In the genomic region with DNA sequence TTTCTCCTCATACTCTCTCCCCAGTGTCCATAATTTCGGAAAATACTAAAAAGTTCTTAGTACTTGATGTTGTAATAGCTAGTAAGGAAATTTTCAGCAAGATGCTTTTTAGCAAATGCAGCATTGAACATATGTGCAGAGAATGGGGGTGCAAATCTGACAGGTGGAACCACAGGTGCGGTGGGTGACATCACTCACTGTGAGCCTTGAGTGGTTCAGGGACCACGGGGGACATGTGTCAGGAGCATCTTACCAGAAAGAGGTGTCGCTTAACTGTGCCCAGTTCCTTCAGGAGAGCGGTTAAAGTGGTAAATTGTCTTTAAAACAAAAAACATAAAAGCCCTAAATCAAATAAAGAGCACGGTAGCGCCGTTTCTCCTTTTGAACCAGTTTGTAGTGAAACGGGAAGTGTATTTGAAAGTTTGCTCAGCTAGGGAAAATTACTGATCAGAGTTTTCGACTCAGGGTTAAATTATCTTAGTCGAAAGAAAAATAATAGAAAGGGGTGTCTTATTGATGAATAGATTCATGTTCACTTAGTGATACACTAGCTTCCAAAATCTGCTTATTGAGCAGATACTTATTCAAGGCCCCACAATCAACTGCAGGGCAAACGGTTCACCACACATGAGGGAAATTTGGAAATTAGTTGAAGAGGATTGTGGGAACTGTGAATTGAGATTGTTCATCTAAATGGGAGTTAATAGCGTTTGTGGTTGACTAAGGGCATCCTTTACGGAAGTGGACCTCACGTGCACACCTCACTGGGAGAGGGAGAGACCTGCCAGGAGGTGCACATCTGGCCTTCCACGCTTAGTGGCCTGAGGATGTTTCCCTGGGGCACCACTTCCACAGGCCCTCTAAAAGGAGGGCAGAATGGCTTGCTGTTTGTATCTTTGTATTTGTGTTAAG, we compare ENCODE assay signal across 11 cellular contexts. TPM values are rescaled to one million over a fixed set of nuclear protein-coding genes. Genes with fewer than 3 reads are reported as not detected.
DNase-seq lines count a peak whose midpoint lies in the region; ATAC-seq and TF ChIP-seq lines count a peak whose summit lies in the region.
"Had no signal": no experiment of that assay in that cellular context is flagged by ENCODE, and none has a peak within 500 bp of the region (broad histone marks: within the 10 kb centered on the region; RNA-seq: fewer than 3 reads in every experiment).

No MANE protein-coding gene starts in this region.

- TF ChIP-seq EP300 in ovary (IDR thresholded peaks at IDR 0.05) = no peak

- H3K27ac ChIP-seq in ovary (no peak overlapping the region), heart right ventricle (no peak overlapping the region)

- H3K36me3 Mint-ChIP-seq in CD14-positive monocyte = peaks cover 1 to 8% of the 10 kb centered on the region in 2 donors
- H3K36me3 Mint-ChIP-seq in activated naive CD8-positive, alpha-beta T cell treated with anti-CD3 and anti-CD28 coated beads, Interleukin-2, amount 50 U/mL, for 24 hours (ENCODE audit: low read depth) = peaks cover 21% of the 10 kb centered on the region

- peak overlapping the region; percentile 14 to 88 (median 72) for H3K27ac Mint-ChIP-seq in CD14-positive monocyte
- H3K27ac Mint-ChIP-seq in activated naive CD8-positive, alpha-beta T cell treated with anti-CD3 and anti-CD28 coated beads, Interleukin-2, amount 50 U/mL, for 24 hours = peak overlapping the region; percentile 36

- H3K4me1 ChIP-seq in ovary (ENCODE audit: insufficient read depth) (peaks cover 12% of the 10 kb centered on the region), heart right ventricle (peaks cover 0 to 83% (median 50%) of the 10 kb centered on the region in 9 donors)

- peaks cover 0 to under 1% (median 0%) of the 10 kb centered on the region in 3 donors for H3K27me3 Mint-ChIP-seq in CD14-positive monocyte (ENCODE audit: low read depth in 3 of 3)
- H3K27me3 Mint-ChIP-seq in activated naive CD8-positive, alpha-beta T cell treated with anti-CD3 and anti-CD28 coated beads, Interleukin-2, amount 50 U/mL, for 24 hours = no peaks in the 10 kb centered on the region
- H3K27me3 Mint-ChIP-seq: CD8-positive, alpha-beta memory T cell had no signal

- H3K27me3 ChIP-seq in ovary = no peaks in the 10 kb centered on the region
- no peaks in the 10 kb centered on the region for H3K27me3 ChIP-seq in heart right ventricle

- H3K4me3 Mint-ChIP-seq in CD14-positive monocyte = peak overlapping the region in 1 of 2 donors; percentile 26
- no peak overlapping the region for H3K4me3 Mint-ChIP-seq in activated naive CD8-positive, alpha-beta T cell treated with anti-CD3 and anti-CD28 coated beads, Interleukin-2, amount 50 U/mL, for 24 hours

- intact Hi-C loops in CD14-positive monocyte (cut with micrococcal nuclease) = no loop called here
- intact Hi-C loops in ovary (cut with DNase I) = no loop called here
- intact Hi-C loops in heart right ventricle (cut with DNase I) = no loop called here

- TF ChIP-seq POLR2A in ovary (IDR thresholded peaks at IDR 0.05) = no peak

- H3K9me3 ChIP-seq in ovary (no peaks in the 10 kb centered on the region), heart right ventricle (peaks cover 0 to 1% (median 0%) of the 10 kb centered on the region in 11 donors)

- H3K36me3 ChIP-seq in ovary = no peaks in the 10 kb centered on the region
- no peaks in the 10 kb centered on the region for H3K36me3 ChIP-seq in heart right ventricle

- peaks cover 0 to 2% (median 0%) of the 10 kb centered on the region in 7 donors for H3K9me3 Mint-ChIP-seq in CD14-positive monocyte
- H3K9me3 Mint-ChIP-seq in activated naive CD8-positive, alpha-beta T cell treated with anti-CD3 and anti-CD28 coated beads, Interleukin-2, amount 50 U/mL, for 24 hours = no peaks in the 10 kb centered on the region
- H3K9me3 Mint-ChIP-seq: CD8-positive, alpha-beta memory T cell had no signal

- TF ChIP-seq CTCF in CD14-positive monocyte (IDR thresholded peaks at IDR 0.05) (no peak), ovary (IDR thresholded peaks at IDR 0.05) (no peak), heart right ventricle (IDR thresholded peaks at IDR 0.05) (no peak)

- ATAC-seq in GM18517 (IDR thresholded peaks at IDR 0.05; ENCODE audit: unreplicated experiment) (peak; percentile 38), HG03457 (IDR thresholded peaks at IDR 0.05; ENCODE audit: unreplicated experiment) (peak; percentile 37), heart right ventricle (no peak)
- no peak for ATAC-seq in activated naive CD8-positive, alpha-beta T cell treated with anti-CD3 and anti-CD28 coated beads, Interleukin-2, amount 50 U/mL, for 24 hours
- ATAC-seq: HCT116 had no signal

- H3K4me1 Mint-ChIP-seq in CD14-positive monocyte = peaks cover 64% of the 10 kb centered on the region
- peaks cover 84% of the 10 kb centered on the region for H3K4me1 Mint-ChIP-seq in activated naive CD8-positive, alpha-beta T cell treated with anti-CD3 and anti-CD28 coated beads, Interleukin-2, amount 50 U/mL, for 24 hours

- DNase-seq in CD14-positive monocyte (ENCODE audit: low spot score) (no peak), ovary (no peak), putamen (ENCODE audit: low spot score) (no peak), heart right ventricle (no peak), cortex of kidney (lab: John Stamatoyannopoulos, UW) (no peak)
- no peak for DNase-seq in activated naive CD8-positive, alpha-beta T cell treated with anti-CD3 and anti-CD28 coated beads, Interleukin-2, amount 50 U/mL, for 24 hours
- DNase-seq: retina had no signal

- H3K4me3 ChIP-seq in ovary = no peak overlapping the region
- H3K4me3 ChIP-seq in heart right ventricle = no peak overlapping the region

- WGBS in ovary, 3 donors = 81 to 90% (median 87%) methylated on average over 16 of the region's 16 CpGs
- 84% methylated on average over 16 of the region's 16 CpGs for WGBS in heart right ventricle, 2 donors

RNA-seq across cellular contexts. Expression of a gene that starts 12.7 kb away (rescaled TPM):
- polyA plus RNA-seq in CD14-positive monocyte = 10 to 100 TPM; 23.9 to 32.6 TPM
- total RNA-seq in ovary = 10 to 100 TPM; 35.7 to 51.3 (median 40.2) TPM
- 10 to 100 TPM; 31.9 to 50.2 TPM for polyA plus RNA-seq in ovary
- 10 to 100 TPM; 40.6 to 53.4 (median 45.0) TPM for total RNA-seq in heart right ventricle
- 10 to 100 TPM; 14.0 to 33.5 TPM for polyA plus RNA-seq in heart right ventricle

Comparison
In these comparisons a context has a peak if more than half of its experiments do, and no peak if none do; other contexts are left out.
1. ATAC-seq: peak in GM18517 (single experiment) and HG03457 (single experiment); none in activated naive CD8-positive, alpha-beta T cell treated with anti-CD3 and anti-CD28 coated beads, Interleukin-2, amount 50 U/mL, for 24 hours (single experiment) and heart right ventricle (0 of 8).